In genomic region chr2:170466632-170467031, GRCh38 we compare ENCODE assay signal across 26 cellular contexts.
"Had no signal": no experiment of that assay in that cellular context is flagged by ENCODE, and none has a peak within 500 bp of the region (broad histone marks: within the 10 kb centered on the region; RNA-seq: fewer than 3 reads in every experiment).

No MANE protein-coding gene starts in this region.

- H3K36me3 ChIP-seq: neural progenitor cell, ovary, spleen, suprapubic skin, tibial artery, transverse colon, upper lobe of right lung, uterus had no signal

- H3K4me2 ChIP-seq: neural progenitor cell had no signal

- H3K4me1 ChIP-seq: parathyroid adenoma, psoas muscle, spleen, testis, uterus had no signal

- H3K27me3 ChIP-seq: neural progenitor cell, ovary, spleen, suprapubic skin, testis, tibial artery, transverse colon, upper lobe of right lung, uterus had no signal

- H3K27ac ChIP-seq: neural progenitor cell, ovary, parathyroid adenoma, psoas muscle, skin epidermis, spleen, suprapubic skin, testis, tibial artery, transverse colon, upper lobe of right lung, uterus had no signal

- H3K9me3 ChIP-seq: ovary, psoas muscle, suprapubic skin, testis, tibial artery, transverse colon, upper lobe of right lung, uterus had no signal

- H3K9ac ChIP-seq: neural progenitor cell, parathyroid adenoma had no signal

- H3K4me3 ChIP-seq: neural progenitor cell, ovary, psoas muscle, skin epidermis, smooth muscle cell, spleen, suprapubic skin, testis, tibial artery, transverse colon, upper lobe of right lung, uterus had no signal

- DNase-seq: naive thymus-derived CD8-positive, alpha-beta T cell; occipital lobe; ovary; posterior cingulate gyrus; psoas muscle; right cardiac atrium; spleen; stimulated activated CD4-positive, alpha-beta T cell treated with anti-CD3 and anti-CD28 coated beads, Interleukin-12 subunit alpha, Interleukin-12 subunit beta, amount 100 ng/mL, for 4 hours; stimulated activated CD4-positive, alpha-beta T cell treated with anti-CD3 and anti-CD28 coated beads, Interleukin-1b, Interleukin-23, amount 100 ng/mL, for 48 hours; stimulated activated CD4-positive, alpha-beta T cell treated with anti-CD3 and anti-CD28 coated beads, Interleukin-4, amount 100 ng/mL, for 1 hour; stimulated activated CD4-positive, alpha-beta T cell treated with anti-CD3 and anti-CD28 coated beads, Interleukin-4, amount 100 ng/mL, for 4 hours; stimulated activated CD8-positive, alpha-beta memory T cell treated with anti-CD3 and anti-CD28 coated beads, Interleukin-4, amount 100 ng/mL, for 48 hours; stimulated activated naive CD4-positive, alpha-beta T cell; stimulated activated naive CD8-positive, alpha-beta T cell treated with anti-CD3 and anti-CD28 coated beads, Interleukin-15, amount 100 ng/mL, for 72 hours; stimulated activated naive CD8-positive, alpha-beta T cell treated with anti-CD3 and anti-CD28 coated beads, Interleukin-15, Interleukin-2, amounts not matched to agents 100 U/mL and 50 U/mL, for 24 hours; substantia nigra; testis; tibial artery; transverse colon; upper lobe of right lung; uterus had no signal

- H3K79me2 ChIP-seq: parathyroid adenoma had no signal
